31 cellular contexts compared by ENCODE assay signal in genomic region chr4:104642521-104642920, GRCh38.
"Had no signal": no experiment of that assay in that cellular context is flagged by ENCODE, and none has a peak within 500 bp of the region (broad histone marks: within the 10 kb centered on the region; RNA-seq: fewer than 3 reads in every experiment).

No MANE protein-coding gene starts in this region.

- H3K9me3 Mint-ChIP-seq: naive B cell; nephron progenitor cell; stimulated activated memory B cell treated with anti-CD40 and anti-IgM and Interleukin-4, amounts not matched to agents 10 μg/mL and 1 μg/mL and 100 μg/mL, for 72 hours; stimulated activated naive CD8-positive, alpha-beta T cell treated with anti-CD3 and anti-CD28 coated beads, Interleukin-15, amount 100 ng/mL, for 72 hours; type B pancreatic cell had no signal

- H3K27ac Mint-ChIP-seq: naive B cell; naive thymus-derived CD8-positive, alpha-beta T cell; natural killer cell treated with Interleukin-12 subunit alpha and Interleukin-12 subunit beta and Interleukin-15 and Interleukin-18, amount 100 ng/mL, for 72 hours; nephron progenitor cell; stimulated activated memory B cell treated with anti-CD40 and anti-IgM and Interleukin-4, amounts not matched to agents 10 μg/mL and 1 μg/mL and 100 μg/mL, for 72 hours; stimulated activated naive CD8-positive, alpha-beta T cell treated with anti-CD3 and anti-CD28 coated beads, Interleukin-15, amount 100 ng/mL, for 72 hours; type B pancreatic cell had no signal

- DNase-seq: naive B cell; naive thymus-derived CD8-positive, alpha-beta T cell; nephron progenitor cell; occipital lobe; ovary; posterior cingulate gyrus; right cardiac atrium; spleen; stimulated activated CD4-positive, alpha-beta T cell treated with anti-CD3 and anti-CD28 coated beads, Interleukin-12 subunit alpha, Interleukin-12 subunit beta, amount 100 ng/mL, for 4 hours; stimulated activated CD4-positive, alpha-beta T cell treated with anti-CD3 and anti-CD28 coated beads, Interleukin-1b, Interleukin-23, amount 100 ng/mL, for 48 hours; stimulated activated CD4-positive, alpha-beta T cell treated with anti-CD3 and anti-CD28 coated beads, Interleukin-4, amount 100 ng/mL, for 1 hour; stimulated activated CD4-positive, alpha-beta T cell treated with anti-CD3 and anti-CD28 coated beads, Interleukin-4, amount 100 ng/mL, for 4 hours; stimulated activated CD8-positive, alpha-beta memory T cell treated with anti-CD3 and anti-CD28 coated beads, Interleukin-4, amount 100 ng/mL, for 48 hours; stimulated activated naive CD4-positive, alpha-beta T cell; stimulated activated naive CD8-positive, alpha-beta T cell treated with anti-CD3 and anti-CD28 coated beads, Interleukin-15, amount 100 ng/mL, for 72 hours; stimulated activated naive CD8-positive, alpha-beta T cell treated with anti-CD3 and anti-CD28 coated beads, Interleukin-15, Interleukin-2, amounts not matched to agents 100 U/mL and 50 U/mL, for 24 hours; substantia nigra; testis; tibial artery; transverse colon; upper lobe of right lung; uterus had no signal

- H3K79me2 ChIP-seq: parathyroid adenoma had no signal

- H3K27me3 Mint-ChIP-seq: naive B cell; natural killer cell treated with Interleukin-12 subunit alpha and Interleukin-12 subunit beta and Interleukin-15 and Interleukin-18, amount 100 ng/mL, for 72 hours; stimulated activated naive CD8-positive, alpha-beta T cell treated with anti-CD3 and anti-CD28 coated beads, Interleukin-15, amount 100 ng/mL, for 72 hours; type B pancreatic cell had no signal

- ATAC-seq: naive thymus-derived CD8-positive, alpha-beta T cell; natural killer cell treated with Interleukin-12 subunit alpha and Interleukin-12 subunit beta and Interleukin-15 and Interleukin-18, amount 100 ng/mL, for 72 hours; right cardiac atrium; sciatic nerve; stimulated activated memory B cell treated with anti-CD40 and anti-IgM and Interleukin-4, amounts not matched to agents 10 μg/mL and 1 μg/mL and 100 μg/mL, for 72 hours; stimulated activated naive CD8-positive, alpha-beta T cell treated with anti-CD3 and anti-CD28 coated beads, Interleukin-15, amount 100 ng/mL, for 72 hours; stimulated activated naive CD8-positive, alpha-beta T cell treated with anti-CD3 and anti-CD28 coated beads, Interleukin-15, Interleukin-2, amounts not matched to agents 100 U/mL and 50 U/mL, for 24 hours; upper lobe of right lung had no signal

- H2AFZ ChIP-seq: parathyroid adenoma had no signal

- H3K9ac ChIP-seq: parathyroid adenoma had no signal

- H3K4me2 ChIP-seq: smooth muscle cell had no signal

- H3K27me3 ChIP-seq: ovary, spleen, suprapubic skin, testis, tibial artery, transverse colon, upper lobe of right lung, uterus had no signal

- H3K27ac ChIP-seq: ovary, parathyroid adenoma, prostate gland, skin epidermis, spleen, suprapubic skin, testis, tibial artery, transverse colon, upper lobe of right lung, uterus had no signal

- H3K4me1 Mint-ChIP-seq: naive B cell; naive thymus-derived CD8-positive, alpha-beta T cell; nephron progenitor cell; stimulated activated memory B cell treated with anti-CD40 and anti-IgM and Interleukin-4, amounts not matched to agents 10 μg/mL and 1 μg/mL and 100 μg/mL, for 72 hours; stimulated activated naive CD8-positive, alpha-beta T cell treated with anti-CD3 and anti-CD28 coated beads, Interleukin-15, amount 100 ng/mL, for 72 hours had no signal

- H3K36me3 ChIP-seq: ovary, prostate gland, spleen, suprapubic skin, tibial artery, transverse colon, upper lobe of right lung, uterus had no signal

- H3K4me3 ChIP-seq: ovary, prostate gland, skin epidermis, smooth muscle cell, spleen, suprapubic skin, testis, tibial artery, transverse colon, upper lobe of right lung, uterus had no signal

- H3K4me3 Mint-ChIP-seq: naive B cell; naive thymus-derived CD8-positive, alpha-beta T cell; natural killer cell treated with Interleukin-12 subunit alpha and Interleukin-12 subunit beta and Interleukin-15 and Interleukin-18, amount 100 ng/mL, for 72 hours; nephron progenitor cell; stimulated activated memory B cell treated with anti-CD40 and anti-IgM and Interleukin-4, amounts not matched to agents 10 μg/mL and 1 μg/mL and 100 μg/mL, for 72 hours; stimulated activated naive CD8-positive, alpha-beta T cell treated with anti-CD3 and anti-CD28 coated beads, Interleukin-15, amount 100 ng/mL, for 72 hours; type B pancreatic cell had no signal

- H3K36me3 Mint-ChIP-seq: naive B cell; naive thymus-derived CD8-positive, alpha-beta T cell; natural killer cell treated with Interleukin-12 subunit alpha and Interleukin-12 subunit beta and Interleukin-15 and Interleukin-18, amount 100 ng/mL, for 72 hours; stimulated activated memory B cell treated with anti-CD40 and anti-IgM and Interleukin-4, amounts not matched to agents 10 μg/mL and 1 μg/mL and 100 μg/mL, for 72 hours; type B pancreatic cell had no signal

- H3K4me1 ChIP-seq: parathyroid adenoma, prostate gland, spleen, suprapubic skin, testis, tibial artery, transverse colon, upper lobe of right lung, uterus had no signal

- H3K9me3 ChIP-seq: ovary, prostate gland, spleen, suprapubic skin, testis, tibial artery, transverse colon, upper lobe of right lung, uterus had no signal
